12 cellular contexts compared by ENCODE assay signal in the genomic region with DNA sequence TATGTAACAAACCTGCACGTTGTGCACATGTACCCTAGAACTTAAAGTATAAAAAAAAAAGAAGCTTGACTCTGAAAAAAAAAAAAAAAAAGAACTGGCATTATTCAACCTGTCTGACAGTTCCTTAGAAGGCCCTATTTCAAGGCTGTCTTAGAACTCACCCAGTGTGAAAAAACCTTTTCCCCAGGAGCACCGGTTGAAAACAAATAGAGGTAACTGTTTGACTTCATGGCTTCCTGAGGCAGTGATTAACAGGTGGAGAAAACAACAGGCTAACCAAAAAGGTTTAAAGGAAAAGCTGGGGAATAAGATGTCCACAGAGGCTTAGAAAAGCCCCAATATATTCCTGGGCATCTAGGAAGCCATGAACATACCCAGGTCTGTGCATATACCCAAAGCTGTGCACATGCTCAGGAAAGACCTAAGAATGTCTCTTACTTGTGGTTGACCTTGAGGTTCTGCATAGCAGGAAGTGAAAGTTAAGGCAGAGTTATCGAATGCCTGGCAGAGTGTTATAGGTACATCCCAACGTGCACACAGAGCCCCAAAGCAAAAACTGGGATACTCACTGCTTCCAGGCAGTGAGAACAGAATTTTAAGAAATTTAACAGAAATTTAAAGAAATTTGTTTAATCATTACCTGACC. TPM values are rescaled to one million over a fixed set of nuclear protein-coding genes. Genes with fewer than 3 reads are reported as not detected.
A peak's percentile ranks its signal among the peaks of the same experiment; 100 is the strongest.
DNase-seq lines count a peak whose midpoint lies in the region; ATAC-seq lines count a peak whose summit lies in the region.
"Had no signal": no experiment of that assay in that cellular context is flagged by ENCODE, and none has a peak within 500 bp of the region (broad histone marks: within the 10 kb centered on the region; RNA-seq: fewer than 3 reads in every experiment).

No MANE protein-coding gene starts in this region.

- ATAC-seq in activated T-cell treated with anti-CD3 and anti-CD28 coated beads, Interleukin-2, amount 50 U/mL, for 4 hours, result no peak
- ATAC-seq in HG02852 (IDR thresholded peaks at IDR 0.05; ENCODE audit: unreplicated experiment) (peak; percentile 45), aorta (ENCODE audit: low FRiP score) (no peak)
- ATAC-seq in stimulated activated effector memory CD8-positive, alpha-beta T cell treated with anti-CD3 and anti-CD28 coated beads, Interleukin-12 subunit alpha, Interleukin-12 subunit beta, amount 100 ng/mL, for 72 hours, result peak; percentile 54

- peaks cover 33% of the 10 kb centered on the region for H3K4me1 Mint-ChIP-seq in activated T-cell treated with anti-CD3 and anti-CD28 coated beads, Interleukin-2, amount 50 U/mL, for 24 hours (ENCODE audit: low read depth)
- peaks cover 17% of the 10 kb centered on the region for H3K4me1 Mint-ChIP-seq in activated T-cell treated with anti-CD3 and anti-CD28 coated beads, Interleukin-2, amount 50 U/mL, for 4 hours (ENCODE audit: low read depth)
- H3K4me1 Mint-ChIP-seq in stimulated activated effector memory CD8-positive, alpha-beta T cell treated with anti-CD3 and anti-CD28 coated beads, Interleukin-12 subunit alpha, Interleukin-12 subunit beta, amount 100 ng/mL, for 72 hours, result peaks cover 17% of the 10 kb centered on the region

- H3K4me3 Mint-ChIP-seq in activated T-cell treated with anti-CD3 and anti-CD28 coated beads, Interleukin-2, amount 50 U/mL, for 24 hours, result no peak overlapping the region
- H3K4me3 Mint-ChIP-seq in activated T-cell treated with anti-CD3 and anti-CD28 coated beads, Interleukin-2, amount 50 U/mL, for 4 hours, result no peak overlapping the region
- H3K4me3 Mint-ChIP-seq in stimulated activated effector memory CD8-positive, alpha-beta T cell treated with anti-CD3 and anti-CD28 coated beads, Interleukin-12 subunit alpha, Interleukin-12 subunit beta, amount 100 ng/mL, for 72 hours, result no peak overlapping the region

- peaks cover 69% of the 10 kb centered on the region for H3K36me3 Mint-ChIP-seq in activated T-cell treated with anti-CD3 and anti-CD28 coated beads, Interleukin-2, amount 50 U/mL, for 24 hours (ENCODE audit: low read depth)
- peaks cover 22% of the 10 kb centered on the region for H3K36me3 Mint-ChIP-seq in activated T-cell treated with anti-CD3 and anti-CD28 coated beads, Interleukin-2, amount 50 U/mL, for 4 hours (ENCODE audit: insufficient read depth)
- H3K36me3 Mint-ChIP-seq in stimulated activated effector memory CD8-positive, alpha-beta T cell treated with anti-CD3 and anti-CD28 coated beads, Interleukin-12 subunit alpha, Interleukin-12 subunit beta, amount 100 ng/mL, for 72 hours, result peaks cover 66% of the 10 kb centered on the region

- no peaks in the 10 kb centered on the region for H3K9me3 Mint-ChIP-seq in activated T-cell treated with anti-CD3 and anti-CD28 coated beads, Interleukin-2, amount 50 U/mL, for 24 hours
- H3K9me3 Mint-ChIP-seq in activated T-cell treated with anti-CD3 and anti-CD28 coated beads, Interleukin-2, amount 50 U/mL, for 4 hours, result peaks cover 8% of the 10 kb centered on the region
- H3K9me3 Mint-ChIP-seq in stimulated activated effector memory CD8-positive, alpha-beta T cell treated with anti-CD3 and anti-CD28 coated beads, Interleukin-12 subunit alpha, Interleukin-12 subunit beta, amount 100 ng/mL, for 72 hours, result peaks cover 6% of the 10 kb centered on the region

- peak overlapping the region; percentile 82 for H3K27ac Mint-ChIP-seq in activated T-cell treated with anti-CD3 and anti-CD28 coated beads, Interleukin-2, amount 50 U/mL, for 24 hours
- H3K27ac Mint-ChIP-seq in stimulated activated effector memory CD8-positive, alpha-beta T cell treated with anti-CD3 and anti-CD28 coated beads, Interleukin-12 subunit alpha, Interleukin-12 subunit beta, amount 100 ng/mL, for 72 hours, result peak overlapping the region; percentile 14

- DNase-seq in activated T-cell treated with anti-CD3 and anti-CD28 coated beads, Interleukin-2, amount 50 U/mL, for 24 hours, result no peak
- DNase-seq in activated T-cell treated with anti-CD3 and anti-CD28 coated beads, Interleukin-2, amount 50 U/mL, for 4 hours, result no peak
- DNase-seq in RPMI8226 (peak; percentile 58), activated gamma-delta T cell (lab: John Stamatoyannopoulos, UW) (no peak), aorta (no peak), NCI-H446 treated with DMSO at 0.1 percent for 48 hours (lab: John Stamatoyannopoulos, UW) (no peak)
- no peak for DNase-seq in stimulated activated effector memory CD8-positive, alpha-beta T cell treated with anti-CD3 and anti-CD28 coated beads, Interleukin-12 subunit alpha, Interleukin-12 subunit beta, amount 100 ng/mL, for 72 hours (ENCODE audit: low spot score in 2 of 2)
- DNase-seq: activated effector memory CD4-positive, alpha-beta T cell treated with Interleukin-2 at 50 U/mL for 16 hours; DMS153; NCI-H1694; OCI-M1 had no signal

- no peaks in the 10 kb centered on the region for H3K27me3 ChIP-seq in aorta (ENCODE audit: control insufficient read depth in 1 of 2, insufficient read depth in 2 of 2, low read length in 1 of 2)

- intact Hi-C loops in aorta (cut with DNase I), result no loop called here

- no peaks in the 10 kb centered on the region for H3K4me1 ChIP-seq in aorta (ENCODE audit: control insufficient read depth in 1 of 2, insufficient read depth in 2 of 2, low read length in 2 of 2)

- H3K36me3 ChIP-seq in aorta (ENCODE audit: control insufficient read depth in 1 of 2, insufficient read depth in 2 of 2, low read length in 1 of 2), result no peaks in the 10 kb centered on the region

- H3K27me3 Mint-ChIP-seq in activated T-cell treated with anti-CD3 and anti-CD28 coated beads, Interleukin-2, amount 50 U/mL, for 24 hours, result no peaks in the 10 kb centered on the region
- no peaks in the 10 kb centered on the region for H3K27me3 Mint-ChIP-seq in activated T-cell treated with anti-CD3 and anti-CD28 coated beads, Interleukin-2, amount 50 U/mL, for 4 hours (ENCODE audit: low read depth)

- no peak overlapping the region for H3K27ac ChIP-seq in aorta (ENCODE audit: low read depth in 1 of 2, low read length in 2 of 2)

- H3K9me3 ChIP-seq in aorta (ENCODE audit: control insufficient read depth, low read length), result no peaks in the 10 kb centered on the region

- 92 to 93% methylated on average over 4 of the region's 4 CpGs for WGBS in aorta, 2 donors

- H3K4me3 ChIP-seq in aorta (ENCODE audit: low read length in 2 of 2), result no peak overlapping the region

RNA-seq across cellular contexts. Expression of gene UQCC1, which starts 7.0 kb away (rescaled TPM):
- total RNA-seq in activated T-cell treated with anti-CD3 and anti-CD28 coated beads, Interleukin-2, amount 50 U/mL, for 4 hours, result 10 to 100 TPM; 58.1 to 61.7 (median 58.5) TPM
- 10 to 100 TPM; 38.6 to 42.9 TPM for total RNA-seq in aorta
- 10 to 100 TPM; 10.8 to 26.8 TPM for polyA plus RNA-seq in aorta

RNA-seq across cellular contexts. Expression of gene GDF5, which starts 33.3 kb away (rescaled TPM):
- total RNA-seq in activated T-cell treated with anti-CD3 and anti-CD28 coated beads, Interleukin-2, amount 50 U/mL, for 4 hours, result not detected
- under 1 TPM; 0.42 to 0.57 TPM for total RNA-seq in aorta
- polyA plus RNA-seq in aorta, result under 1 TPM in 1 of 2 donors, not detected in 1; 0.41 TPM

RNA-seq across cellular contexts. Expression of gene CEP250, which starts 50.7 kb away (rescaled TPM):
- 10 to 100 TPM; 27.7 to 31.9 (median 30.9) TPM for total RNA-seq in activated T-cell treated with anti-CD3 and anti-CD28 coated beads, Interleukin-2, amount 50 U/mL, for 4 hours
- 10 to 100 TPM; 21.9 to 32.5 TPM for total RNA-seq in aorta
- polyA plus RNA-seq in aorta, result 10 to 100 TPM; 16.2 to 17.9 TPM

Comparison
In these comparisons a context has a peak if more than half of its experiments do, and no peak if none do; other contexts are left out.
1. ATAC-seq: peak in HG02852 (single experiment) and stimulated activated effector memory CD8-positive, alpha-beta T cell treated with anti-CD3 and anti-CD28 coated beads, Interleukin-12 subunit alpha, Interleukin-12 subunit beta, amount 100 ng/mL, for 72 hours (single experiment); none in activated T-cell treated with anti-CD3 and anti-CD28 coated beads, Interleukin-2, amount 50 U/mL, for 4 hours (0 of 2) and aorta (single experiment).